ENCODE assay signal across 20 cellular contexts in genomic region chr7:65264258-65264657, GRCh38.
DNase-seq lines count a peak whose midpoint lies in the region; ATAC-seq and TF ChIP-seq lines count a peak whose summit lies in the region.
"Had no signal": no experiment of that assay in that cellular context is flagged by ENCODE, and none has a peak within 500 bp of the region (broad histone marks: within the 10 kb centered on the region; RNA-seq: fewer than 3 reads in every experiment).

No MANE protein-coding gene starts in this region.

- no peak overlapping the region for H3K4me3 ChIP-seq in lower lobe of right lung
- no peak overlapping the region for H3K4me3 ChIP-seq in upper lobe of right lung
- H3K4me3 ChIP-seq: BLaER1 treated with 17β-estradiol and CSF1 and Interleukin-3, amounts not matched to agents 10 nM and 100 nM; GM23248 had no signal

- H3K9me3 ChIP-seq in lower lobe of right lung: no peaks in the 10 kb centered on the region
- no peaks in the 10 kb centered on the region for H3K9me3 ChIP-seq in upper lobe of right lung
- H3K9me3 ChIP-seq: BE2C; BLaER1 treated with 17β-estradiol and CSF1 and Interleukin-3, amounts not matched to agents 10 nM and 100 nM had no signal

- H3K27ac ChIP-seq in lower lobe of right lung (no peak overlapping the region), upper lobe of right lung (no peak overlapping the region)
- H3K27ac ChIP-seq: 22Rv1; BLaER1 treated with 17β-estradiol and CSF1 and Interleukin-3, amounts not matched to agents 10 nM and 100 nM; GM23248 had no signal

- TF ChIP-seq CTCF in lower lobe of right lung (IDR thresholded peaks at IDR 0.05) (no peak), upper lobe of right lung (IDR thresholded peaks at IDR 0.05) (no peak)

- H3K36me3 ChIP-seq in lower lobe of right lung (no peaks in the 10 kb centered on the region), upper lobe of right lung (no peaks in the 10 kb centered on the region)
- H3K36me3 ChIP-seq: BE2C; BLaER1 treated with 17β-estradiol and CSF1 and Interleukin-3, amounts not matched to agents 10 nM and 100 nM had no signal

- ATAC-seq in lower lobe of right lung: no peak
- ATAC-seq in upper lobe of right lung: no peak
- ATAC-seq in HG03469 (IDR thresholded peaks at IDR 0.05; ENCODE audit: unreplicated experiment): no peak
- ATAC-seq: HCT116 had no signal

- intact Hi-C loops in lower lobe of right lung (cut with DNase I): no loop called here
- intact Hi-C loops in upper lobe of right lung (cut with DNase I): no loop called here

- H3K4me1 ChIP-seq in lower lobe of right lung (peaks cover 1% of the 10 kb centered on the region), upper lobe of right lung (peaks cover 1% of the 10 kb centered on the region)
- H3K4me1 ChIP-seq: BE2C had no signal

- DNase-seq in NCI-H82 (lab: John Stamatoyannopoulos, UW): peak; percentile 47
- DNase-seq in NCI-H82 treated with DMSO at 0.1 percent for 48 hours (lab: John Stamatoyannopoulos, UW; ENCODE audit: unreplicated experiment): no peak
- peak; percentile 60 for DNase-seq in SK-N-DZ (ENCODE audit: low spot score)
- DNase-seq in lower lobe of right lung: peak; percentile 24
- DNase-seq in upper lobe of right lung: peak; percentile 46
- no peak for DNase-seq in AML-193 (lab: John Stamatoyannopoulos, UW)
- DNase-seq in dedifferentiated amniotic fluid mesenchymal stem cell (ENCODE audit: extremely low spot score): no peak
- DNase-seq: BE2C; Calu3; CD4-positive, alpha-beta T cell; CD8-positive, alpha-beta memory T cell; DMS53; DMS79 treated with DMSO at 0.1 percent for 48 hours; GF-D8; GM23248; H9 had no signal

- H3K27me3 ChIP-seq in lower lobe of right lung (ENCODE audit: low read depth) (peaks cover 15% of the 10 kb centered on the region), upper lobe of right lung (peaks cover 9% of the 10 kb centered on the region)
- H3K27me3 ChIP-seq: BE2C; BLaER1 treated with 17β-estradiol and CSF1 and Interleukin-3, amounts not matched to agents 10 nM and 100 nM had no signal

Comparison
In these comparisons a context has a peak if more than half of its experiments do, and no peak if none do; other contexts are left out.
1. DNase-seq: peak in NCI-H82 (single experiment), SK-N-DZ (single experiment), lower lobe of right lung (single experiment) and upper lobe of right lung (single experiment); none in NCI-H82 treated with DMSO at 0.1 percent for 48 hours (single experiment), AML-193 (0 of 2) and dedifferentiated amniotic fluid mesenchymal stem cell (single experiment).